In the genomic region with DNA sequence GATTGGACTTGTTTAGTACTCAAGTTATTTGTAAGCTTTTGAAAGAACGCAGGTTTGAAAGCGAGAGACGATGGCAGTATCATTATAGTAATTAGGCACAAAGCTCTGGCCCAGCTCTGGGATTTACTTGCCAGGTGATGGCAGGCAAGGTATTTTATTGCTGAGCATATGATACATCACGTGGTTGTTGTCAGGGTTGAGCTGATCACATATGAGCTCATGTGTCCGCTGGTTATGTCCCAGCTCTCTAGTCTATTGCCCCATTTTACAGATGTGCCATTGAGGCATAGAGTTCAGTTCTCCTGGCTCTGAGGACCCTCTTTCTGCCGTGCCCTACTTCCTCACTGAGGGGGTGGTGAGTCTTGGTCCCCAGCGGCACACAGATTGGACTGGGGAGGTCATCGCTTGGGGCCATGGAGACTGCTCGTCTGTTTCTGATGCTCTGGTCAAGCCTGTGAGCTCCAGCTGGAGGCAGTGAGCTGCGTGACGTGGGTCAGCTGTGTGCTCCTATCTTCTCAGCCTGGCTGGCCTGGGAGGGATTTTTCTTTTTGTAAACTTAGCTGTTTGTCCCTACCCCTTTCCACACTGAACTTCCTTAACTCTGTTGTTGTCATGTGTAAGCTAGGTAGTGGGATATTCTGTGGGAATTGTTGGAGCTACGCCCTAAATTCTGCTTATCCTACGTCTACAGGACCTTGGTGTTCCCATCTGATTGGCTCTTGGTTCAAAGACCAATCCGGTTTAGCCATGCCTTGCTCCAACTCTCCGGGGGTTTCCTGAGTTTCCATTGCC, we compare ENCODE assay signal across 13 cellular contexts. TPM values are rescaled to one million over a fixed set of nuclear protein-coding genes. Genes with fewer than 3 reads are reported as not detected.
DNase-seq lines count a peak whose midpoint lies in the region; ATAC-seq and TF ChIP-seq lines count a peak whose summit lies in the region.
"Had no signal": no experiment of that assay in that cellular context is flagged by ENCODE, and none has a peak within 500 bp of the region (broad histone marks: within the 10 kb centered on the region; RNA-seq: fewer than 3 reads in every experiment).

No MANE protein-coding gene starts in this region.

- H3K9me3 Mint-ChIP-seq in neural crest cell: no peaks in the 10 kb centered on the region
- no peaks in the 10 kb centered on the region for H3K9me3 Mint-ChIP-seq in naive thymus-derived CD8-positive, alpha-beta T cell

- H3K27me3 ChIP-seq in left ventricle myocardium inferior (ENCODE audit: low read depth) (peaks cover 81% of the 10 kb centered on the region), esophagus muscularis mucosa (peaks cover 0 to 4% (median 0%) of the 10 kb centered on the region in 4 donors), vagina (no peaks in the 10 kb centered on the region)
- H3K27me3 ChIP-seq: SJSA1, thyroid gland had no signal

- peak overlapping the region; percentile 6 for H3K4me3 Mint-ChIP-seq in neural crest cell
- H3K4me3 Mint-ChIP-seq in naive thymus-derived CD8-positive, alpha-beta T cell: peak overlapping the region in 2 of 10 donors; percentile 52 to 65
- H3K4me3 Mint-ChIP-seq: activated naive CD8-positive, alpha-beta T cell treated with anti-CD3 and anti-CD28 coated beads, Interleukin-2, amount 50 U/mL, for 24 hours had no signal

- no peaks in the 10 kb centered on the region for H3K36me3 Mint-ChIP-seq in neural crest cell (ENCODE audit: low read depth)
- peaks cover 0 to 2% (median 0%) of the 10 kb centered on the region in 3 donors for H3K36me3 Mint-ChIP-seq in naive thymus-derived CD8-positive, alpha-beta T cell

- peaks cover 8% of the 10 kb centered on the region for H3K4me1 Mint-ChIP-seq in neural crest cell
- H3K4me1 Mint-ChIP-seq in naive thymus-derived CD8-positive, alpha-beta T cell: peaks cover 11 to 34% (median 25%) of the 10 kb centered on the region in 4 donors

- 68% methylated on average over 13 of the region's 15 CpGs for WGBS in esophagus muscularis mucosa

- H3K4me3 ChIP-seq in left ventricle myocardium inferior: no peak overlapping the region
- no peak overlapping the region for H3K4me3 ChIP-seq in esophagus muscularis mucosa
- H3K4me3 ChIP-seq in vagina: peak overlapping the region; percentile 0 to 16
- H3K4me3 ChIP-seq: SJSA1, thyroid gland had no signal

- H3K27ac Mint-ChIP-seq in neural crest cell (ENCODE audit: unreplicated experiment): no peak overlapping the region
- no peak overlapping the region for H3K27ac Mint-ChIP-seq in naive thymus-derived CD8-positive, alpha-beta T cell
- H3K27ac Mint-ChIP-seq: activated naive CD8-positive, alpha-beta T cell treated with anti-CD3 and anti-CD28 coated beads, Interleukin-2, amount 50 U/mL, for 24 hours had no signal

- intact Hi-C loops in Right ventricle myocardium superior (cut with DNase I) (no loop called here), left ventricle myocardium inferior (cut with micrococcal nuclease) (no loop called here), esophagus muscularis mucosa (cut with DNase I) (no loop called here), vagina (cut with DNase I) (no loop called here)

- TF ChIP-seq POLR2A in esophagus muscularis mucosa (IDR thresholded peaks at IDR 0.05; ENCODE audit: low read depth) (no peak), vagina (IDR thresholded peaks at IDR 0.05) (no peak)

- POLR2A ChIA-PET in naive thymus-derived CD8-positive, alpha-beta T cell (lab: Charles Lee): no interaction called here

- DNase-seq in Right ventricle myocardium superior (peak; percentile 61), left ventricle myocardium inferior (no peak), esophagus muscularis mucosa (ENCODE audit: extremely low spot score) (no peak), neural crest cell (ENCODE audit: low read depth, low spot score) (no peak), vagina (ENCODE audit: extremely low spot score in 2 of 2) (no peak), KBM-7 (no peak), SK-N-DZ (ENCODE audit: low spot score) (no peak)
- no peak for DNase-seq in naive thymus-derived CD8-positive, alpha-beta T cell
- DNase-seq: effector memory CD4-positive, alpha-beta T cell; NCI-H1417 treated with DMSO at 0.1 percent for 48 hours had no signal

- TF ChIP-seq EP300 in esophagus muscularis mucosa (IDR thresholded peaks at IDR 0.05): no peak

- TF ChIP-seq CTCF in left ventricle myocardium inferior (IDR thresholded peaks at IDR 0.05; ENCODE audit: borderline replicate concordance): no peak
- no peak for TF ChIP-seq CTCF in esophagus muscularis mucosa (IDR thresholded peaks at IDR 0.05)
- no peak for TF ChIP-seq CTCF in neural crest cell (conservative IDR thresholded peaks at IDR 0.05)
- no peak for TF ChIP-seq CTCF in vagina (IDR thresholded peaks at IDR 0.05)

- peaks cover 75% of the 10 kb centered on the region for H3K27me3 Mint-ChIP-seq in neural crest cell (ENCODE audit: low read depth)
- peaks cover 10 to 55% (median 27%) of the 10 kb centered on the region in 5 donors for H3K27me3 Mint-ChIP-seq in naive thymus-derived CD8-positive, alpha-beta T cell

- no peaks in the 10 kb centered on the region for H3K9me3 ChIP-seq in left ventricle myocardium inferior (replicated peaks)
- H3K9me3 ChIP-seq in esophagus muscularis mucosa: no peaks in the 10 kb centered on the region
- H3K9me3 ChIP-seq in vagina: no peaks in the 10 kb centered on the region
- H3K9me3 ChIP-seq: SJSA1, thyroid gland had no signal

- no peak overlapping the region for H3K27ac ChIP-seq in left ventricle myocardium inferior (replicated peaks)
- peak overlapping the region; percentile 43 to 92 (median 82) for H3K27ac ChIP-seq in esophagus muscularis mucosa (replicated peaks in 1 of 4)
- peak overlapping the region; percentile 91 for H3K27ac ChIP-seq in vagina
- H3K27ac ChIP-seq: SJSA1, thyroid gland had no signal

- H3K4me1 ChIP-seq in left ventricle myocardium inferior: peaks cover 19% of the 10 kb centered on the region
- H3K4me1 ChIP-seq in esophagus muscularis mucosa: peaks cover 11 to 46% (median 27%) of the 10 kb centered on the region in 4 donors
- peaks cover 36% of the 10 kb centered on the region for H3K4me1 ChIP-seq in vagina

- H3K36me3 ChIP-seq in left ventricle myocardium inferior: no peaks in the 10 kb centered on the region
- no peaks in the 10 kb centered on the region for H3K36me3 ChIP-seq in esophagus muscularis mucosa
- H3K36me3 ChIP-seq in vagina: no peaks in the 10 kb centered on the region
- H3K36me3 ChIP-seq: SJSA1, thyroid gland had no signal

- in situ Hi-C loops in KBM-7 (cut with MboI; ENCODE audit: low pct_unique_long_range_greater_than_20kb, low sequenced_read_pairs): no loop called here

- ATAC-seq in Right ventricle myocardium superior (ENCODE audit: poor library complexity): no peak
- no peak for ATAC-seq in naive thymus-derived CD8-positive, alpha-beta T cell

RNA-seq across cellular contexts. Expression of gene NXNL2, which starts 2.2 kb away (rescaled TPM):
- total RNA-seq in Right ventricle myocardium superior (not detected), left ventricle myocardium inferior (0.30 TPM), esophagus muscularis mucosa (1 to 10 TPM in 3 of 4 donors, under 1 TPM in 1; 0.83 to 4.5 (median 1.3) TPM), neural crest cell (not detected in 2 replicates), vagina (2.5 TPM)
- 0.16 TPM in 1 of 2 replicates, not detected in the other for polyA plus RNA-seq in SK-N-DZ (2014; cell fraction: cytosol; rRNA removed)
- polyA plus RNA-seq in SK-N-DZ (2014; cell fraction: nucleus; rRNA removed): not detected in 2 replicates
- total RNA-seq in naive thymus-derived CD8-positive, alpha-beta T cell: not detected
- polyA plus RNA-seq in naive thymus-derived CD8-positive, alpha-beta T cell: not detected

Comparison
In these comparisons a context has a peak if more than half of its experiments do, and no peak if none do; other contexts are left out.
1. H3K4me3 ChIP-seq: peak in vagina (2 of 2); none in left ventricle myocardium inferior (single experiment) and esophagus muscularis mucosa (0 of 4).